ENCODE assay signal across 8 cellular contexts in genomic region chr9:129436751-129437625, GRCh38.
DNase-seq lines count a peak whose midpoint lies in the region; ATAC-seq and TF ChIP-seq lines count a peak whose summit lies in the region.

No MANE protein-coding gene starts in this region.

- peak; percentile 56 for ATAC-seq in activated T-helper 17 cell treated with anti-CD3 and anti-CD28 coated beads, Interleukin-2, amount 50 U/mL, for 72 hours (replicated peaks)
- no peak for ATAC-seq in GM18511 (IDR thresholded peaks at IDR 0.05; ENCODE audit: unreplicated experiment)

- H3K27me3 ChIP-seq in Caco-2 (replicated peaks; ENCODE audit: control insufficient read depth, insufficient read depth, low read length) (no peaks in the 10 kb centered on the region), neural cell (ENCODE audit: insufficient read depth, low read depth, low read length) (no peaks in the 10 kb centered on the region)

- peak overlapping the region; percentile 91 for H3K4me2 ChIP-seq in neural cell (ENCODE audit: low read length)

- H3K27ac ChIP-seq in neural cell (ENCODE audit: low read length): peak overlapping the region; percentile 98

- POLR2A ChIA-PET in Caco-2 (lab: Charles Lee): interaction anchor here (0.6 to 0.7 kb wide), 2 partner anchors 72 to 112 kb away, joined by 3 to 6 read pairs; no protein-coding TSS in a partner anchor

- intact Hi-C loops in Caco-2 (cut with micrococcal nuclease; ENCODE audit: unreplicated experiment): loop anchor here (2.0 kb wide), 1 partner anchor 22 kb away; no protein-coding TSS in a partner anchor

- H3K4me3 ChIP-seq in Caco-2 (ENCODE audit: low read depth, low read length) (peak overlapping the region; percentile 42), fibroblast of villous mesenchyme (ENCODE audit: low read depth, low read length) (peak overlapping the region; percentile 58), neural cell (ENCODE audit: low read length) (peak overlapping the region; percentile 70)

- H3K79me2 ChIP-seq in neural cell (replicated peaks; ENCODE audit: insufficient read depth, low read length): no peaks in the 10 kb centered on the region

- no peaks in the 10 kb centered on the region for H3K9me3 Mint-ChIP-seq in Caco-2 (ENCODE audit: unreplicated experiment)
- H3K9me3 Mint-ChIP-seq in activated T-helper 17 cell treated with anti-CD3 and anti-CD28 coated beads, Interleukin-2, amount 50 U/mL, for 72 hours: no peaks in the 10 kb centered on the region

- no TSS peak for BruUV-seq in Caco-2 (replicated peaks; lab: Mats Ljungman, UMichigan)

- no peaks in the 10 kb centered on the region for H3K36me3 ChIP-seq in Caco-2 (ENCODE audit: control insufficient read depth, insufficient read depth, low read length)
- no peaks in the 10 kb centered on the region for H3K36me3 ChIP-seq in neural cell (ENCODE audit: insufficient read depth, low read length)

- H3K36me3 Mint-ChIP-seq in Caco-2 (ENCODE audit: insufficient read depth, unreplicated experiment): peaks cover 5% of the 10 kb centered on the region
- H3K36me3 Mint-ChIP-seq in activated T-helper 17 cell treated with anti-CD3 and anti-CD28 coated beads, Interleukin-2, amount 50 U/mL, for 72 hours (ENCODE audit: low read depth): no peaks in the 10 kb centered on the region

- peak overlapping the region; percentile 72 for H3K4me3 Mint-ChIP-seq in Caco-2 (ENCODE audit: unreplicated experiment)
- H3K4me3 Mint-ChIP-seq in activated T-helper 17 cell treated with anti-CD3 and anti-CD28 coated beads, Interleukin-2, amount 50 U/mL, for 72 hours: peak overlapping the region; percentile 67

- H3K27me3 Mint-ChIP-seq in Caco-2 (ENCODE audit: insufficient read depth, unreplicated experiment): no peaks in the 10 kb centered on the region
- peaks cover 18% of the 10 kb centered on the region for H3K27me3 Mint-ChIP-seq in activated T-helper 17 cell treated with anti-CD3 and anti-CD28 coated beads, Interleukin-2, amount 50 U/mL, for 72 hours

- peak overlapping the region; percentile 97 for H3K9ac ChIP-seq in neural cell (ENCODE audit: low read length)

- peak overlapping the region; percentile 7 for H3K27ac Mint-ChIP-seq in Caco-2 (ENCODE audit: unreplicated experiment)
- H3K27ac Mint-ChIP-seq in activated T-helper 17 cell treated with anti-CD3 and anti-CD28 coated beads, Interleukin-2, amount 50 U/mL, for 72 hours: no peak overlapping the region

- peak; percentile 69 for TF ChIP-seq RAD21 in neural cell (conservative IDR thresholded peaks at IDR 0.05)

- peak overlapping the region; percentile 30 for H2AFZ ChIP-seq in neural cell (ENCODE audit: low read depth, low read length)

- no peak for TF ChIP-seq CTCF in Caco-2 (IDR thresholded peaks at IDR 0.05; ENCODE audit: insufficient read depth in 1 of 2, low read depth in 1 of 2, low read length in 1 of 2, severe bottlenecking in 1 of 2, unreplicated experiment in 1 of 2)
- TF ChIP-seq CTCF in fibroblast of villous mesenchyme (IDR thresholded peaks at IDR 0.05; ENCODE audit: insufficient read depth, low read depth, low read length): no peak
- TF ChIP-seq CTCF in neural cell (IDR thresholded peaks at IDR 0.05; ENCODE audit: poor library complexity, severe bottlenecking): no peak

- CTCF ChIA-PET in Caco-2 (lab: Charles Lee): interaction anchor here (0.6 to 1.1 kb wide), 3 partner anchors 21 to 28 kb away, joined by 3 to 5 read pairs (median 5); no protein-coding TSS in a partner anchor

- peaks cover 7% of the 10 kb centered on the region; the same call in 1 of the 2 replicates for H3K4me1 ChIP-seq in Caco-2

- peaks cover 7% of the 10 kb centered on the region for H3F3A ChIP-seq in neural cell (ENCODE audit: insufficient read depth, low read length, poor library complexity, severe bottlenecking)

- peak; percentile 80 for TF ChIP-seq EP300 in neural cell (conservative IDR thresholded peaks at IDR 0.05; ENCODE audit: poor library complexity, severe bottlenecking)

- no peaks in the 10 kb centered on the region for H3K9me2 ChIP-seq in neural cell (ENCODE audit: insufficient read depth, low read length)

- H3K4me1 Mint-ChIP-seq in Caco-2 (ENCODE audit: low read depth, unreplicated experiment): peaks cover 11% of the 10 kb centered on the region
- H3K4me1 Mint-ChIP-seq in activated T-helper 17 cell treated with anti-CD3 and anti-CD28 coated beads, Interleukin-2, amount 50 U/mL, for 72 hours: peaks cover 5% of the 10 kb centered on the region

- peak in 1 of 2 experiments; percentile 57 for DNase-seq in Caco-2
- DNase-seq in NCI-H1417 (lab: John Stamatoyannopoulos, UW): peak; percentile 14 to 77 (median 75)
- peak; percentile 72 for DNase-seq in fibroblast of villous mesenchyme (ENCODE audit: low read depth)
- DNase-seq in NCI-H1048 (lab: John Stamatoyannopoulos, UW): no peak
- DNase-seq in SIG-M5 (lab: John Stamatoyannopoulos, UW): no peak

- H3K9me3 ChIP-seq in Caco-2 (no peaks in the 10 kb centered on the region), neural cell (ENCODE audit: low read length) (no peaks in the 10 kb centered on the region)

- H4K20me1 ChIP-seq in neural cell (ENCODE audit: insufficient read depth): no peaks in the 10 kb centered on the region

TF ChIP-seq in neural cell, 6 proteins besides CTCF, POLR2A, EP300 and RAD21:
- TF ChIP-seq REST (IDR thresholded peaks at IDR 0.05; ENCODE audit: borderline replicate concordance) (peak; percentile 91), SMC3 (conservative IDR thresholded peaks at IDR 0.05; ENCODE audit: poor library complexity) (peak; percentile 70), EZH2 (IDR thresholded peaks at IDR 0.05; ENCODE audit: borderline replicate concordance, insufficient read depth, low read length, poor library complexity, severe bottlenecking) (no peak), POLR2AphosphoS5 (IDR thresholded peaks at IDR 0.05) (peak; percentile 92), MXI1 (conservative IDR thresholded peaks at IDR 0.05; ENCODE audit: poor library complexity, severe bottlenecking) (peak; percentile 96), TAF1 (IDR thresholded peaks at IDR 0.05; ENCODE audit: low read depth) (peak; percentile 60)

Comparison
In these comparisons a context has a peak if more than half of its experiments do, and no peak if none do; other contexts are left out.
1. DNase-seq: peak in NCI-H1417 (3 of 3) and fibroblast of villous mesenchyme (single experiment); none in NCI-H1048 (single experiment) and SIG-M5 (single experiment).
2. Peak in every context shown above with its lines, with median percentiles within 50 percentile points of each other: H3K4me3 ChIP-seq.